8 cellular contexts compared by ENCODE assay signal in the genomic region with DNA sequence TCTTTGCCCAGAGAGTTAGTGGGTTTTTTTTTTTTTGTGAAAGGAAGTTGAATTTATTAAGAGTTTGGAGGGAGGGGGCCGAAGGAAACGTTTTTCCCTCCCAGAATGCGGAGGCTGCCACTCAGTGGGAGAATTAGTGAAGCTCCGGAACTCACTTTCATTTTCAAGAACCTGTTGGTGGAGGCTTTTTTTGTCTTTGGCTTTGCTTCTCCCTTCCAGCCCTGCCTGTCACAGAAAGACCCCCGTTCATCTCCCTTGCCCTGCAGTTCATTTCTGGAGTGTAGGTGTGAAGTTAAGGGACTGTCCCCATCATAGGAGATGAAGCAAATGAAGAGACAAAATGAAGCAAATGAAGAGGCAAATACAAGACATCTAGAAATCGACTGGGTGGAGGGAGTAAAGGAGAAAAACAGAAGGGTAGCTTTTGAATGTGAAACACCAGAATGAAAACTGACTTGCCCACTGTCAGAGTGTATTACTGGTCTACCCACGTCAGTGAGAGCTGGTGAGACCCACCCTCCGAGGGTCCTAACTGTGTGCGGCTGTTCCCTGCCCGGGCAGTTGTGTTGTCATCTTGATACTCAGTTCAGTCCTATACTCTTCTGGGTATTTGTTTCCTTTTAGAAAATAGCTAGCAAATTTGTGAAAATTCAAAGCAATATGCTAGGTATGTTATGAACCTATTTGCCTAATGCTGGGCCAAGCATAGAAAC.
A peak's percentile ranks its signal among the peaks of the same experiment; 100 is the strongest.
DNase-seq lines count a peak whose midpoint lies in the region; ATAC-seq and TF ChIP-seq lines count a peak whose summit lies in the region.

No MANE protein-coding gene starts in this region.

- no peak overlapping the region for H2BK5ac ChIP-seq in mesendoderm (ENCODE audit: low read length)

- H3K36me3 ChIP-seq in mesendoderm (ENCODE audit: control insufficient read depth, insufficient read depth, low read length) = no peaks in the 10 kb centered on the region
- no peaks in the 10 kb centered on the region for H3K36me3 ChIP-seq in upper lobe of right lung

- no peaks in the 10 kb centered on the region for H3K79me1 ChIP-seq in mesendoderm (ENCODE audit: low read length)

- H3K27ac ChIP-seq in mesendoderm (ENCODE audit: low read depth, low read length) = no peak overlapping the region
- peak overlapping the region; percentile 63 for H3K27ac ChIP-seq in upper lobe of right lung

- peak overlapping the region; percentile 3 for H3K4me3 ChIP-seq in astrocyte of the spinal cord (ENCODE audit: low read depth, low read length)
- no peak overlapping the region for H3K4me3 ChIP-seq in mesendoderm (ENCODE audit: low read length)
- H3K4me3 ChIP-seq in upper lobe of right lung = peak overlapping the region; percentile 39

- H3K27me3 ChIP-seq in mesendoderm (ENCODE audit: insufficient read depth, low read length, poor library complexity) (no peaks in the 10 kb centered on the region), upper lobe of right lung (no peaks in the 10 kb centered on the region)

- in situ Hi-C loops in astrocyte of the spinal cord (cut with HindIII; ENCODE audit: low sequenced_read_pairs) = no loop called here

- peak overlapping the region; percentile 23 for H3K18ac ChIP-seq in mesendoderm (ENCODE audit: low read length)

- H4K5ac ChIP-seq in mesendoderm (ENCODE audit: low read length) = no peak overlapping the region

- H3K79me2 ChIP-seq in mesendoderm (ENCODE audit: control insufficient read depth, insufficient read depth, low read length) = no peaks in the 10 kb centered on the region

- peak overlapping the region; percentile 22 for H2AK5ac ChIP-seq in mesendoderm (ENCODE audit: low read length)

- H2BK120ac ChIP-seq in mesendoderm (ENCODE audit: low read depth, low read length) = no peak overlapping the region

- no peaks in the 10 kb centered on the region for H3K9me3 ChIP-seq in upper lobe of right lung

- TF ChIP-seq CTCF in astrocyte of the spinal cord (IDR thresholded peaks at IDR 0.05; ENCODE audit: low read depth, low read length) (no peak), upper lobe of right lung (IDR thresholded peaks at IDR 0.05) (no peak)

- H4K8ac ChIP-seq in mesendoderm (ENCODE audit: low read depth, low read length) = no peak overlapping the region

- no peak overlapping the region for H3K4me2 ChIP-seq in mesendoderm (ENCODE audit: low read length)

- no peak overlapping the region for H3K23ac ChIP-seq in mesendoderm (ENCODE audit: low read length)

- peaks cover 10% of the 10 kb centered on the region for H3K4me1 ChIP-seq in mesendoderm (ENCODE audit: control insufficient read depth, low read depth, low read length)
- peaks cover 57% of the 10 kb centered on the region for H3K4me1 ChIP-seq in upper lobe of right lung

- H2BK15ac ChIP-seq in mesendoderm (replicated peaks; ENCODE audit: low read depth) = no peak overlapping the region

- WGBS in mesendoderm (ENCODE audit: extremely low coverage, insufficient coverage, low lambda C conversion rate) = no CpG with 5 or more reads among the region's 10 CpGs

- H3K56ac ChIP-seq in mesendoderm (ENCODE audit: low read length) = no peak overlapping the region

- ATAC-seq in Right ventricle myocardium inferior (peak; percentile 12), upper lobe of right lung (peak; percentile 48)

- no peak overlapping the region for H3K9ac ChIP-seq in mesendoderm (ENCODE audit: low read length)

- H3K4ac ChIP-seq in mesendoderm (ENCODE audit: low read depth, low read length) = no peak overlapping the region

- DNase-seq in Right ventricle myocardium inferior (ENCODE audit: missing footprints) = no peak
- DNase-seq in cardiac septum (ENCODE audit: low spot score) = no peak
- peak; percentile 30 to 53 for DNase-seq in Kasumi-1 (lab: John Stamatoyannopoulos, UW)
- DNase-seq in astrocyte of the spinal cord (ENCODE audit: low read depth, low spot score) = peak; percentile 23
- DNase-seq in mesendoderm = no peak
- DNase-seq in upper lobe of right lung = no peak
- no peak for DNase-seq in NCI-H2196 (lab: John Stamatoyannopoulos, UW; ENCODE audit: unreplicated experiment)
- DNase-seq in AG08395 (ENCODE audit: low spot score) = no peak

- intact Hi-C loops in Right ventricle myocardium inferior (cut with DNase I) = loop anchor here (5.0 kb wide), 2 partner anchors 52 to 232 kb away; no protein-coding TSS in a partner anchor
- intact Hi-C loops in cardiac septum (cut with DNase I) = loop anchor here (5.0 kb wide), 1 partner anchor 92 kb away; a partner anchor contains a TSS
- intact Hi-C loops in upper lobe of right lung (cut with DNase I) = no loop called here

Comparison
In these comparisons a context has a peak if more than half of its experiments do, and no peak if none do; other contexts are left out.
1. DNase-seq: peak in Kasumi-1 (2 of 2) and astrocyte of the spinal cord (single experiment); none in Right ventricle myocardium inferior (single experiment), cardiac septum (single experiment), mesendoderm (single experiment), upper lobe of right lung (single experiment), NCI-H2196 (single experiment) and AG08395 (single experiment).